Comparison of ENCODE assay signal across 8 cellular contexts in genomic region chr22:23178512-23179254, GRCh38. TPM values are rescaled to one million over a fixed set of nuclear protein-coding genes. Genes with fewer than 3 reads are reported as not detected.
DNase-seq lines count a peak whose midpoint lies in the region; ATAC-seq and TF ChIP-seq lines count a peak whose summit lies in the region.

No MANE protein-coding gene starts in this region.

- H3K9ac ChIP-seq in duodenal mucosa (ENCODE audit: low read depth in 1 of 2, low read length in 2 of 2): no peak overlapping the region

- H3K9me3 ChIP-seq in duodenal mucosa (ENCODE audit: control insufficient read depth in 1 of 2, low read length in 2 of 2): peaks cover 0 to 9% of the 10 kb centered on the region in 2 donors
- H3K9me3 ChIP-seq in lung (ENCODE audit: control insufficient read depth in 2 of 2, insufficient read depth in 1 of 2, low read length in 1 of 2): peaks cover 0 to 6% of the 10 kb centered on the region in 2 donors

- H3K27me3 ChIP-seq in duodenal mucosa (ENCODE audit: control insufficient read depth in 1 of 2, insufficient read depth in 2 of 2, low read length in 2 of 2) (no peaks in the 10 kb centered on the region), lung (ENCODE audit: control insufficient read depth, insufficient read depth) (no peaks in the 10 kb centered on the region)

- no peak overlapping the region for H3K4me3 ChIP-seq in duodenal mucosa (ENCODE audit: low read depth in 1 of 2, low read length in 2 of 2)
- H3K4me3 ChIP-seq in lung: no peak overlapping the region

- DNase-seq in activated gamma-delta T cell treated with Interleukin-2 at 50 U/mL for 16 hours (peak; percentile 59), activated gamma-delta T cell (lab: John Stamatoyannopoulos, UW) (no peak), NCI-H345 treated with DMSO at 0.1 percent for 48 hours (lab: John Stamatoyannopoulos, UW; ENCODE audit: unreplicated experiment) (peak; percentile 22), lung (ENCODE audit: low spot score) (peak; percentile 70)
- peak; percentile 68 to 72 for DNase-seq in activated CD4-positive, alpha-beta T cell treated with anti-CD3 and anti-CD28 coated beads, Interleukin-2, amount 50 U/mL, for 48 hours
- peak; percentile 25 to 40 for DNase-seq in stimulated activated CD8-positive, alpha-beta memory T cell treated with anti-CD3 and anti-CD28 coated beads, Interleukin-2, amount 100 ng/mL, for 1 hour (ENCODE audit: low read depth in 2 of 2)

- H3K27ac ChIP-seq in duodenal mucosa (ENCODE audit: low read depth, low read length) (peak overlapping the region; percentile 36), lung (ENCODE audit: low read depth in 1 of 2, low read length in 1 of 2) (peak overlapping the region in 1 of 2 donors; percentile 11)

- peak; percentile 57 for ATAC-seq in lung (ENCODE audit: insufficient read depth, low FRiP score)
- ATAC-seq in HG03521 (IDR thresholded peaks at IDR 0.05; ENCODE audit: unreplicated experiment): no peak

- peak; percentile 97 for TF ChIP-seq CTCF in lung (IDR thresholded peaks at IDR 0.05; ENCODE audit: control extremely low read depth, extremely low read depth)

- H3K36me3 ChIP-seq in duodenal mucosa (ENCODE audit: control insufficient read depth in 1 of 2, insufficient read depth in 2 of 2, low read length in 2 of 2) (no peaks in the 10 kb centered on the region), lung (ENCODE audit: control insufficient read depth in 2 of 2, insufficient read depth in 2 of 2, low read length in 2 of 2) (no peaks in the 10 kb centered on the region)

- WGBS in lung, 2 donors: 32 to 38% methylated on average over 9 of the region's 9 CpGs

- H3K4me1 ChIP-seq in duodenal mucosa (ENCODE audit: control insufficient read depth in 1 of 2, insufficient read depth in 2 of 2, low read length in 2 of 2): peaks cover 40 to 48% of the 10 kb centered on the region in 2 donors
- H3K4me1 ChIP-seq in lung (ENCODE audit: control insufficient read depth in 2 of 2, insufficient read depth in 2 of 2, low read length in 2 of 2): peaks cover 3 to 15% of the 10 kb centered on the region in 2 donors

RNA-seq across cellular contexts. Expression of gene BCR, which starts 1.6 kb away (rescaled TPM):
- 10 to 100 TPM; 28.4 to 67.3 TPM for total RNA-seq in lung
- polyA plus RNA-seq in lung: 10 to 100 TPM; 21.8 to 35.2 TPM

RNA-seq across cellular contexts. Expression of gene RAB36, which starts 33.4 kb away (rescaled TPM):
- total RNA-seq in lung: 10 to 100 TPM; 11.2 to 27.5 TPM
- polyA plus RNA-seq in lung: 1 to 10 TPM; 4.4 to 8.0 TPM

RNA-seq across cellular contexts. Expression of gene RSPH14, which starts 36.9 kb away (rescaled TPM):
- 1 to 10 TPM; 4.1 to 5.8 TPM for total RNA-seq in lung
- polyA plus RNA-seq in lung: 1 to 10 TPM; 1.5 to 1.7 TPM
